In the genomic region with DNA sequence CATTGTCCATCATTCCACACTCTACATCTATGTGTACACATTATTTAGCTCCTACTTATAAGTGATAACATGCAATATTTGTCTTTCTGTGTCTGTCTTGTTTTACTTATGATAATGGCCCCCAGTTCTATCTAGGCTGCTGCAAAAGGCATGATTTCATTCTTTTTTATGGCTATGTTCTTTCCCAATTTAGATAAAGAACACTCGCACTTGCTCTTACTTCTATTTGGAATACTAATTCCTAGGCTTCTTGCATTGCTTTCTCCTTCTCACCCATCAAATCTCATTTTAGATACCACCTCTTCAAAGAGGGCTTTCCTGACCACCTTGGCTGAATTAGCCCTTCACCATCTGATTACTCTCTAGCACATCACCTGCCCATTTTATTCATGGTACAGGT, we compare ENCODE assay signal across 6 cellular contexts. TPM values are rescaled to one million over a fixed set of nuclear protein-coding genes. Genes with fewer than 3 reads are reported as not detected.
"Had no signal": no experiment of that assay in that cellular context is flagged by ENCODE, and none has a peak within 500 bp of the region (broad histone marks: within the 10 kb centered on the region; RNA-seq: fewer than 3 reads in every experiment).

No MANE protein-coding gene starts in this region.

- H3K4me3 Mint-ChIP-seq: GM23338, H9 had no signal

- H3K4me3 ChIP-seq: GM23338, K562 had no signal

- H2AFZ ChIP-seq: GM23338 had no signal

- DNase-seq: H9, HCEC 1CT, IMR-90 had no signal

- H3K4me2 ChIP-seq: GM23338 had no signal

- H3K27ac Mint-ChIP-seq: GM23338, H9 had no signal

- H3K9me3 Mint-ChIP-seq: GM23338, H9 had no signal

RNA-seq across cellular contexts. Expression of a gene that starts 3.0 kb away (rescaled TPM):
- total RNA-seq: H9, HT-29, K562 had no signal
- polyA plus RNA-seq: K562 had no signal
